10 cellular contexts compared by ENCODE assay signal in the genomic region with DNA sequence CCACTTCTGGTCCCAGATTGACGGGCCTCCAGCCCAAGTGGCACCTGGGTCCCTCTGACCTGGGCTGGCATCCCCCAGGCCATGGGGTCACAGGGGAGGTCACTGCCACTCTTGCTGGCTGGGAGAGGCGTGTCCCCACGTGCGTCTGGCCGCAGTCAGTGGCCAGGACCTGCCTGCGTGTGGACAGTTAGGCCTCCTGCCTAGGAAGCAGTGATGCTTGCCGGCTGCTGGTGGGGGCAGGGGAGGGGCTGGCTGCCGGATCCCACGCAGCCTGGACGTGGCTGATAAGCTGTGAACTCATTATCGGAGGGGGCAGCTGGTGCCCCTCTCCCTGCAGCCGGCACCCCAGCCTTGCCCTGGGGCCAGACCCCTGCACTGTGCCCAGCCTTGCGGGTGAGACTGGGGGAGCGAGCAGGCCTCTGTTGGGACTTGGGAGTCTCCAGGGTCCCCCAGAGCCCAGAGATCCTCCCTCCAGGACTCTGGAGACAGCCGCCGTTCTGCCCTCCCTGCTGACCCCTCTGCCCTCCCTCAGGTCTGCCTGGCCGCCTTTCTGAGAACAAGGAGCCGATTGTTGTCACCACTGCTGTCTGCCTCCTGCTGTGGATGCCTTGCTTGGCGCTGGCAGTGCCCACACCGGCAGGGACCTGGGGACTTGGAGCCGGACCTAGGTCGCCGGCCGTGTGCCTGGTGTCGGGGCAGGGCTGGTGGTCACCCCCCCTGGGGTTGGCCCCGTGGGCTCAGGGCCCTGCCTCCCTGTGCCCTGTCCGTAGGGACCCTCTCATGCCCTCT. TPM values are rescaled to one million over a fixed set of nuclear protein-coding genes. Genes with fewer than 3 reads are reported as not detected.
A peak's percentile ranks its signal among the peaks of the same experiment; 100 is the strongest.
DNase-seq lines count a peak whose midpoint lies in the region; ATAC-seq, FAIRE-seq and TF ChIP-seq lines count a peak whose summit lies in the region.
"Had no signal": no experiment of that assay in that cellular context is flagged by ENCODE, and none has a peak within 500 bp of the region (broad histone marks: within the 10 kb centered on the region; RNA-seq: fewer than 3 reads in every experiment).

No MANE protein-coding gene starts in this region.

- H3K9me3 ChIP-seq in HEK293 (ENCODE audit: control insufficient read depth, insufficient read depth, low read depth, low read length) (no peaks in the 10 kb centered on the region), gastrocnemius medialis (no peaks in the 10 kb centered on the region), kidney (ENCODE audit: control insufficient read depth in 1 of 2, low read length in 2 of 2) (no peaks in the 10 kb centered on the region)

- H3K27me3 ChIP-seq in gastrocnemius medialis: no peaks in the 10 kb centered on the region

- no peaks in the 10 kb centered on the region for H3K36me3 ChIP-seq in HEK293 (ENCODE audit: control insufficient read depth in 2 of 2, insufficient read depth in 1 of 2, low read length in 2 of 2)
- no peaks in the 10 kb centered on the region for H3K36me3 ChIP-seq in gastrocnemius medialis
- no peaks in the 10 kb centered on the region for H3K36me3 ChIP-seq in kidney (ENCODE audit: control insufficient read depth in 1 of 2, insufficient read depth in 2 of 2, low read length in 2 of 2)

- ATAC-seq in gastrocnemius medialis (no peak), GM18502 (IDR thresholded peaks at IDR 0.05; ENCODE audit: poor library complexity, unreplicated experiment) (no peak)

- in situ Hi-C loops in gastrocnemius medialis (cut with MboI; ENCODE audit: low sequenced_read_pairs in 4 of 4): loop anchor here in 2 of 4 donors (10.0 to 25.0 kb wide), 2 partner anchors 99 to 106 kb away; no protein-coding TSS in a partner anchor

- CTCF ChIA-PET in HEK293 (lab: Yijun Ruan, JAX): no interaction called here

- TF ChIP-seq CTCF in HEK293 (tag by site-specific recombination; IDR thresholded peaks at IDR 0.05): no peak
- no peak for TF ChIP-seq CTCF in gastrocnemius medialis (IDR thresholded peaks at IDR 0.05 in 4 of 5, conservative IDR thresholded peaks at IDR 0.05 in 1 of 5)
- TF ChIP-seq CTCF in kidney (IDR thresholded peaks at IDR 0.05; ENCODE audit: borderline replicate concordance, extremely low read depth, insufficient read depth): no peak

- H3K27ac ChIP-seq in HEK293 (ENCODE audit: extremely low read depth, low read depth, low read length): no peak overlapping the region
- H3K27ac ChIP-seq in cingulate gyrus (ENCODE audit: low read depth, low read length): peak overlapping the region; percentile 39
- H3K27ac ChIP-seq in gastrocnemius medialis: peak overlapping the region; percentile 87 to 96 (median 94)
- H3K27ac ChIP-seq in kidney (ENCODE audit: low read depth in 2 of 2, low read length in 2 of 2): no peak overlapping the region

- H3K4me3 ChIP-seq in HEK293 (ENCODE audit: low read depth, low read length) (no peak overlapping the region), gastrocnemius medialis (peak overlapping the region; percentile 16 to 47 (median 24)), kidney (ENCODE audit: low read length in 2 of 2) (no peak overlapping the region)

- no peaks in the 10 kb centered on the region for H3K4me1 ChIP-seq in HEK293 (ENCODE audit: control insufficient read depth, insufficient read depth, low read length)
- peaks cover 95 to 97% of the 10 kb centered on the region in 2 donors for H3K4me1 ChIP-seq in gastrocnemius medialis
- H3K4me1 ChIP-seq in kidney (ENCODE audit: control insufficient read depth in 1 of 2, insufficient read depth in 1 of 2, low read depth in 1 of 2, low read length in 2 of 2): peaks cover 66 to 98% of the 10 kb centered on the region in 2 donors

- peak in 1 of 2 donors; percentile 7 for TF ChIP-seq POLR2A in gastrocnemius medialis (IDR thresholded peaks at IDR 0.05)

- peak overlapping the region in 1 of 2 donors; percentile 34 for H3K9ac ChIP-seq in kidney (ENCODE audit: low read length in 2 of 2)

- POLR2A ChIA-PET in HEK293 (lab: Yijun Ruan, JAX): no interaction called here

- DNase-seq in left kidney (ENCODE audit: low read depth, low spot score) (peak; percentile 70), gastrocnemius medialis (no peak), NCI-H69 (lab: John Stamatoyannopoulos, UW) (no peak), kidney (no peak), D341Med (ENCODE audit: low spot score) (no peak)
- DNase-seq: NCI-H2171 had no signal

- intact Hi-C loops in gastrocnemius medialis (cut with DNase I; ENCODE audit: low total_unique reads): no loop called here
- intact Hi-C loops in kidney (cut with DNase I): no loop called here

- no peak for FAIRE-seq in kidney (lab: Jason Lieb, UNC)
- FAIRE-seq: RCC 7860 had no signal

TF ChIP-seq in HEK293, 187 proteins besides CTCF, POLR2A, EP300 and RAD21:
- TF ChIP-seq GLIS2 (tag by site-specific recombination; IDR thresholded peaks at IDR 0.05) (peak; percentile 40; the same call in 1 of the 2 replicates), SALL2 (tag by site-specific recombination; IDR thresholded peaks at IDR 0.05; ENCODE audit: borderline replicate concordance) (no peak)

RNA-seq across cellular contexts. Expression of gene RXRA, which starts 12.3 kb away (rescaled TPM):
- 100 to 1,000 TPM in 3 of 4 donors, 10 to 100 TPM in 1; 70.8 to 224 (median 160) TPM for total RNA-seq in gastrocnemius medialis
- total RNA-seq in kidney: 49.5 TPM
- polyA plus RNA-seq in kidney (ENCODE audit: insufficient read depth, low read depth, low replicate concordance): 24.0 TPM

Comparison
In these comparisons a context has a peak if more than half of its experiments do, and no peak if none do; other contexts are left out.
1. H3K27ac ChIP-seq: peak in cingulate gyrus (single experiment) and gastrocnemius medialis (4 of 4); none in HEK293 (single experiment) and kidney (0 of 2).
2. H3K4me3 ChIP-seq: peak in gastrocnemius medialis (4 of 4); none in HEK293 (single experiment) and kidney (0 of 2).